In genomic region chr4:6087669-6088068, GRCh38 we compare ENCODE assay signal across 8 cellular contexts.
DNase-seq lines count a peak whose midpoint lies in the region; ATAC-seq and TF ChIP-seq lines count a peak whose summit lies in the region.

No MANE protein-coding gene starts in this region.

- peaks cover 11% of the 10 kb centered on the region for H3K27me3 Mint-ChIP-seq in Caco-2 (ENCODE audit: insufficient read depth, unreplicated experiment)

- no peaks in the 10 kb centered on the region for H3K36me3 ChIP-seq in Caco-2 (ENCODE audit: control insufficient read depth, insufficient read depth, low read length)
- no peaks in the 10 kb centered on the region for H3K36me3 ChIP-seq in KMS-11 (ENCODE audit: insufficient read depth)
- H3K36me3 ChIP-seq in iPS DF 6.9 (ENCODE audit: control insufficient read depth, insufficient read depth, low read length), result no peaks in the 10 kb centered on the region

- POLR2A ChIA-PET in Caco-2 (lab: Charles Lee), result no interaction called here

- no peaks in the 10 kb centered on the region for H3K36me3 Mint-ChIP-seq in Caco-2 (ENCODE audit: insufficient read depth, unreplicated experiment)

- WGBS in iPS DF 6.9 (ENCODE audit: insufficient coverage, insufficient read length), result no CpG with 5 or more reads among the region's 2 CpGs

- no peaks in the 10 kb centered on the region for H3K4me1 Mint-ChIP-seq in Caco-2 (ENCODE audit: low read depth, unreplicated experiment)

- H3K4me1 ChIP-seq in Caco-2 (no peaks in the 10 kb centered on the region), KMS-11 (ENCODE audit: low read depth, poor library complexity, severe bottlenecking) (no peaks in the 10 kb centered on the region), iPS DF 6.9 (ENCODE audit: control insufficient read depth, insufficient read depth, low read length) (no peaks in the 10 kb centered on the region)

- H3K27ac Mint-ChIP-seq in Caco-2 (ENCODE audit: unreplicated experiment), result no peak overlapping the region

- peaks cover 10% of the 10 kb centered on the region for H3K9me3 Mint-ChIP-seq in Caco-2 (ENCODE audit: unreplicated experiment)

- no peak overlapping the region for H3K27ac ChIP-seq in KMS-11
- H3K27ac ChIP-seq in iPS DF 6.9 (ENCODE audit: low read length), result no peak overlapping the region

- no peak overlapping the region for H3K4me3 ChIP-seq in Caco-2 (ENCODE audit: low read depth, low read length)
- no peak overlapping the region for H3K4me3 ChIP-seq in KMS-11 (IDR thresholded peaks at IDR 0.05; ENCODE audit: insufficient read depth, low read depth, low read length)
- H3K4me3 ChIP-seq in iPS DF 6.9 (ENCODE audit: low read length), result no peak overlapping the region

- no TSS peak for BruUV-seq in Caco-2 (replicated peaks; lab: Mats Ljungman, UMichigan)

- H3K9me3 ChIP-seq in Caco-2 (no peaks in the 10 kb centered on the region), iPS DF 6.9 (ENCODE audit: control insufficient read depth, insufficient read depth, low read length) (no peaks in the 10 kb centered on the region)

- intact Hi-C loops in Caco-2 (cut with micrococcal nuclease; ENCODE audit: unreplicated experiment), result no loop called here

- H3K27me3 ChIP-seq in Caco-2 (replicated peaks; ENCODE audit: control insufficient read depth, insufficient read depth, low read length), result no peaks in the 10 kb centered on the region; the same call in 1 of the 2 replicates
- H3K27me3 ChIP-seq in KMS-11 (ENCODE audit: insufficient read depth, low read depth), result no peaks in the 10 kb centered on the region
- no peaks in the 10 kb centered on the region for H3K27me3 ChIP-seq in iPS DF 6.9 (ENCODE audit: control insufficient read depth, insufficient read depth, low read length)

- TF ChIP-seq CTCF in Caco-2 (IDR thresholded peaks at IDR 0.05; ENCODE audit: insufficient read depth in 1 of 2, low read depth in 1 of 2, low read length in 1 of 2, severe bottlenecking in 1 of 2, unreplicated experiment in 1 of 2), result peak; percentile 24 to 58
- TF ChIP-seq CTCF in KMS-11 (conservative IDR thresholded peaks at IDR 0.05; ENCODE audit: low read depth, low read length), result 0 out of 2 replicates have a peak, but pooled peaks have one; percentile 21

- no peak overlapping the region for H3K4me3 Mint-ChIP-seq in Caco-2 (ENCODE audit: unreplicated experiment)

- H3K4me2 ChIP-seq in KMS-11, result no peak overlapping the region

- no peaks in the 10 kb centered on the region for H3K79me2 ChIP-seq in KMS-11 (ENCODE audit: insufficient read depth, low read depth)

- CTCF ChIA-PET in Caco-2 (lab: Charles Lee), result interaction anchor here (1.1 to 2.7 kb wide), 2 partner anchors 89 to 113 kb away, joined by 3 to 10 read pairs; partner anchors contain the start of gene JAKMIP1

- H2AFZ ChIP-seq in KMS-11 (ENCODE audit: low read depth), result no peak overlapping the region

- H3K9ac ChIP-seq in KMS-11, result no peak overlapping the region

- H4K20me1 ChIP-seq in KMS-11 (ENCODE audit: insufficient read depth), result no peaks in the 10 kb centered on the region

- DNase-seq in Caco-2 (peak; percentile 45 to 46), SKM-1 treated with dmso at 0.1 percent for 144 hours (lab: John Stamatoyannopoulos, UW; ENCODE audit: unreplicated experiment) (peak; percentile 15), iPS DF 6.9 (ENCODE audit: low read depth, low spot score) (peak; percentile 55), AG20443 (ENCODE audit: low spot score) (no peak), mesenteric fat pad (ENCODE audit: low spot score) (no peak)

- ATAC-seq in GM21381 (IDR thresholded peaks at IDR 0.05; ENCODE audit: unreplicated experiment) (no peak), HG03521 (IDR thresholded peaks at IDR 0.05; ENCODE audit: unreplicated experiment) (no peak)

Comparison
In these comparisons a context has a peak if more than half of its experiments do, and no peak if none do; other contexts are left out.
1. DNase-seq: peak in Caco-2 (2 of 2), SKM-1 treated with dmso at 0.1 percent for 144 hours (single experiment) and iPS DF 6.9 (single experiment); none in AG20443 (single experiment) and mesenteric fat pad (single experiment).